ENCODE assay signal across 19 cellular contexts in the genomic region with DNA sequence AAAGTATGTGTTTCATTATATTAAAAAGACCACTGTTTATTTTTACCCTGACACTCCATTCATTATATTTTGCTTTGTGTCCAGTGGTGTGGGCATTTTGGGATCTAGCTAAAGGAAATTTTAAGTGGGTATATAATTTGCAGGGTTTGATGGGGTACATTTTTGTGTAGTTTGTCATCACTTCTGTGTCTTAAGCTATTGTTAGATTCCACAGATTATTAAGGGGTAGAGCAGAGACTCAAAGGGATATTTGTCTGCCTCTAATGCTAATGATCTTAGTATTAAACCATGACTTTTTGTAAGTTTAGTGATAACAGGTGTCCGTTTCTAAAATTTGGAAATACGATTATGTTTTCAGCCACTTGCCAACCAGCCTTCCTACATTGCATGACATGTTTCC.
"Had no signal": no experiment of that assay in that cellular context is flagged by ENCODE, and none has a peak within 500 bp of the region (broad histone marks: within the 10 kb centered on the region; RNA-seq: fewer than 3 reads in every experiment).

No MANE protein-coding gene starts in this region.

- H3K9me3 ChIP-seq: lower lobe of right lung, mucosa of descending colon had no signal

- H3K27ac Mint-ChIP-seq: effector memory CD8-positive, alpha-beta T cell; mesothelial cell of epicardium; naive thymus-derived CD4-positive, alpha-beta T cell had no signal

- H3K27ac ChIP-seq: coronary artery, esophagus muscularis mucosa, foreskin keratinocyte, gastroesophageal sphincter, heart right ventricle, left lung, lower lobe of right lung had no signal

- H3K27me3 ChIP-seq: foreskin keratinocyte, gastroesophageal sphincter, heart right ventricle, left lung had no signal

- H3K4me1 ChIP-seq: esophagus muscularis mucosa, foreskin keratinocyte, gastroesophageal sphincter, heart right ventricle, left lung had no signal

- H3K4me3 Mint-ChIP-seq: effector memory CD8-positive, alpha-beta T cell; mesothelial cell of epicardium; naive thymus-derived CD4-positive, alpha-beta T cell had no signal

- H3K4me1 Mint-ChIP-seq: naive thymus-derived CD4-positive, alpha-beta T cell had no signal

- H3K27me3 Mint-ChIP-seq: effector memory CD8-positive, alpha-beta T cell; naive thymus-derived CD4-positive, alpha-beta T cell had no signal

- DNase-seq: dermis blood vessel endothelial cell; effector CD8-positive, alpha-beta T cell; effector memory CD8-positive, alpha-beta T cell; foreskin keratinocyte; glutamatergic neuron; head of caudate nucleus; heart right ventricle; hippocampal formation; left cardiac atrium; left lung; left ventricle myocardium superior; lower lobe of right lung; mesendoderm; mucosa of descending colon; naive thymus-derived CD4-positive, alpha-beta T cell had no signal

- H3K4me3 ChIP-seq: coronary artery, esophagus muscularis mucosa, gastroesophageal sphincter, heart right ventricle, left lung, lower lobe of right lung, mucosa of descending colon had no signal

- H3K36me3 ChIP-seq: esophagus muscularis mucosa, gastroesophageal sphincter, heart right ventricle, left lung, lower lobe of right lung had no signal
